In the genomic region with DNA sequence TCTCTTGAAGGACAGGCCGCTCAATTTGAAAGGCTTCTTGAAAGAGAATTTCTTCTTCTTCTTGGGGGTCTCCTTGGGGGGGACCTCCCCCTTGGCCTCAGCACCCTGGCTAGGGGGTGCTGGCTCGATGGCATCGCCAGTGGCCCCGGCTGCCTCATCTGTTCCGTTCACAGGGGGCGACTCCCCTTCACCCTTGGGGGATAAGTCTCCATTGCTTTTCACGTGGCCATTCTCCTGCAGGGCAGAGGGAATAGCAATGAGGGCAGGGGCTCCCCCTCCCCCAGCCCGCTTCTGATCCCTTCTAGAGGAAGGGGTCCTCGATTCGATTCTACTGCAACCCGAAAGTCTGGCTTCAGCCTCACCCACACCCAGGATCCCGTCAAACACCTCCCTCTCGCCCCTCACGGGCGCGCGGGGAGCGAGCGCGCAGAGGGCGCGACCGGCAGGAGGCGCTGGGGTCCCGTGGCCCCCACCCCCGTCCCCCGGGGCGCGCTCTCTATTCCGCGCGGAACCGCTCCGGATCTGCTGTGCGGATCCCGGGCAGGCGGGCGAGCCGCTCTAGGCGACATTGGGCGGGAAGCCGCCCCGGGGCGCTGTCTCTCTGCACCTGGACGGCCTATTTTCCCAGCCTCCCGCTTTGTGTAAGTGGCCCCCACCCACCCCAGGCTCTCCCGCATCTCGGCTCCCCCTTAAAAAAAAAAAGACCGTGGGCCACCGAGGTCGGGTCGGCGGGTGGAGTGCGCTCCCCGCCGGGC, we compare ENCODE assay signal across 8 cellular contexts. TPM values are rescaled to one million over a fixed set of nuclear protein-coding genes. Genes with fewer than 3 reads are reported as not detected.
DNase-seq lines count a peak whose midpoint lies in the region; TF ChIP-seq lines count a peak whose summit lies in the region.

No MANE protein-coding gene starts in this region.

- H3K36me3 ChIP-seq in liver (ENCODE audit: control insufficient read depth in 4 of 4, insufficient read depth in 3 of 4, low read depth in 1 of 4, low read length in 3 of 4): peaks cover 1 to 30% (median 19%) of the 10 kb centered on the region in 4 donors

- TF ChIP-seq CTCF in chondrocyte (IDR thresholded peaks at IDR 0.05) (peak; percentile 86), liver (IDR thresholded peaks at IDR 0.05; ENCODE audit: low read depth, low read length, missing input control) (peak; percentile 47)

- H3K9ac ChIP-seq in liver (ENCODE audit: low read depth in 1 of 2, low read length in 2 of 2): peak overlapping the region in 1 of 2 donors; percentile 50

- no peaks in the 10 kb centered on the region for H3K27me3 ChIP-seq in liver (ENCODE audit: control insufficient read depth in 4 of 4, insufficient read depth in 4 of 4, low read length in 3 of 4)

- H3K4me1 ChIP-seq in liver (ENCODE audit: control insufficient read depth in 4 of 4, insufficient read depth in 4 of 4, low read length in 3 of 4): peaks cover 2 to 22% (median 8%) of the 10 kb centered on the region in 4 donors

- TF ChIP-seq RAD21 in liver (IDR thresholded peaks at IDR 0.05): peak; percentile 55 to 66

- H3K4me3 Mint-ChIP-seq in chondrocyte (ENCODE audit: unreplicated experiment): peak overlapping the region; percentile 92

- 8% methylated on average over 56 of the region's 56 CpGs for WGBS in liver

- peaks cover 13% of the 10 kb centered on the region for H3K36me3 Mint-ChIP-seq in chondrocyte (ENCODE audit: low read depth)

- no peaks in the 10 kb centered on the region for H3K9me3 Mint-ChIP-seq in chondrocyte (ENCODE audit: low read depth)

- peak overlapping the region; percentile 72 for H3K27ac Mint-ChIP-seq in chondrocyte (ENCODE audit: unreplicated experiment)

- H3K27ac ChIP-seq in liver (ENCODE audit: low read depth in 1 of 2, low read length in 2 of 2): no peak overlapping the region

- DNase-seq in NCI-H2081 (lab: John Stamatoyannopoulos, UW) (peak; percentile 64 to 80), NCI-H2081 treated with DMSO at 0.1 percent for 48 hours (lab: John Stamatoyannopoulos, UW) (no peak), KG1 (lab: John Stamatoyannopoulos, UW) (peak; percentile 24), chondrocyte (ENCODE audit: low spot score) (no peak), HPDE6-E6E7 (ENCODE audit: extremely low spot score) (no peak)
- peak; percentile 16 to 54 (median 36) for DNase-seq in activated CD4-positive, CD25-positive, alpha-beta regulatory T cell (lab: John Stamatoyannopoulos, UW)
- DNase-seq in stimulated activated CD4-positive, alpha-beta T cell treated with anti-CD3 and anti-CD28 coated beads, TNF-alpha, amount 100 ng/mL, for 4 hours (ENCODE audit: low read depth in 3 of 3): peak; percentile 45 to 62 (median 55)

- H3K4me3 ChIP-seq in liver (ENCODE audit: low read depth in 1 of 3, low read length in 3 of 3): peak overlapping the region; percentile 15 to 66 (median 53)

- H3K27me3 Mint-ChIP-seq in chondrocyte (ENCODE audit: low read depth): no peaks in the 10 kb centered on the region

- H3K4me1 Mint-ChIP-seq in chondrocyte (ENCODE audit: low read depth): peaks cover 23% of the 10 kb centered on the region

- H3K9me3 ChIP-seq in liver (ENCODE audit: control insufficient read depth in 4 of 4, low read length in 3 of 4): no peaks in the 10 kb centered on the region

TF ChIP-seq in liver, 16 proteins besides CTCF, POLR2A, EP300 and RAD21:
- TF ChIP-seq JUND (IDR thresholded peaks at IDR 0.05) (no peak), TAF1 (conservative IDR thresholded peaks at IDR 0.05) (no peak), YY1 (IDR thresholded peaks at IDR 0.05) (no peak), FOXA2 (IDR thresholded peaks at IDR 0.05) (no peak), ZBTB33 (IDR thresholded peaks at IDR 0.05) (no peak), SP1 (IDR thresholded peaks at IDR 0.05) (no peak), GABPA (IDR thresholded peaks at IDR 0.05 in 1 of 2, conservative IDR thresholded peaks at IDR 0.05 in 1 of 2) (no peak), NR2F2 (IDR thresholded peaks at IDR 0.05) (no peak), EGR1 (IDR thresholded peaks at IDR 0.05; ENCODE audit: low read depth in 2 of 2) (no peak), HNF4G (IDR thresholded peaks at IDR 0.05) (no peak), RXRA (IDR thresholded peaks at IDR 0.05) (no peak), MAX (IDR thresholded peaks at IDR 0.05) (no peak), ATF3 (IDR thresholded peaks at IDR 0.05) (no peak), HNF4A (conservative IDR thresholded peaks at IDR 0.05) (no peak), FOXA1 (IDR thresholded peaks at IDR 0.05) (no peak)
- TF ChIP-seq, protein P1, sequence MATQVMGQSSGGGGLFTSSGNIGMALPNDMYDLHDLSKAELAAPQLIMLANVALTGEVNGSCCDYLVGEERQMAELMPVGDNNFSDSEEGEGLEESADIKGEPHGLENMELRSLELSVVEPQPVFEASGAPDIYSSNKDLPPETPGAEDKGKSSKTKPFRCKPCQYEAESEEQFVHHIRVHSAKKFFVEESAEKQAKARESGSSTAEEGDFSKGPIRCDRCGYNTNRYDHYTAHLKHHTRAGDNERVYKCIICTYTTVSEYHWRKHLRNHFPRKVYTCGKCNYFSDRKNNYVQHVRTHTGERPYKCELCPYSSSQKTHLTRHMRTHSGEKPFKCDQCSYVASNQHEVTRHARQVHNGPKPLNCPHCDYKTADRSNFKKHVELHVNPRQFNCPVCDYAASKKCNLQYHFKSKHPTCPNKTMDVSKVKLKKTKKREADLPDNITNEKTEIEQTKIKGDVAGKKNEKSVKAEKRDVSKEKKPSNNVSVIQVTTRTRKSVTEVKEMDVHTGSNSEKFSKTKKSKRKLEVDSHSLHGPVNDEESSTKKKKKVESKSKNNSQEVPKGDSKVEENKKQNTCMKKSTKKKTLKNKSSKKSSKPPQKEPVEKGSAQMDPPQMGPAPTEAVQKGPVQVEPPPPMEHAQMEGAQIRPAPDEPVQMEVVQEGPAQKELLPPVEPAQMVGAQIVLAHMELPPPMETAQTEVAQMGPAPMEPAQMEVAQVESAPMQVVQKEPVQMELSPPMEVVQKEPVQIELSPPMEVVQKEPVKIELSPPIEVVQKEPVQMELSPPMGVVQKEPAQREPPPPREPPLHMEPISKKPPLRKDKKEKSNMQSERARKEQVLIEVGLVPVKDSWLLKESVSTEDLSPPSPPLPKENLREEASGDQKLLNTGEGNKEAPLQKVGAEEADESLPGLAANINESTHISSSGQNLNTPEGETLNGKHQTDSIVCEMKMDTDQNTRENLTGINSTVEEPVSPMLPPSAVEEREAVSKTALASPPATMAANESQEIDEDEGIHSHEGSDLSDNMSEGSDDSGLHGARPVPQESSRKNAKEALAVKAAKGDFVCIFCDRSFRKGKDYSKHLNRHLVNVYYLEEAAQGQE (IDR thresholded peaks at IDR 0.05): no peak
TF ChIP-seq in liver: peak in this region for 0.

RNA-seq across cellular contexts. Expression of gene MARCKSL1, which starts 1.0 kb away (rescaled TPM):
- total RNA-seq in chondrocyte (58.8 to 104 TPM (median 103 TPM) in 3 replicates), liver (10 to 100 TPM; 13.0 to 20.3 TPM)
- polyA plus RNA-seq in liver: 10 to 100 TPM; 16.6 to 29.5 TPM

RNA-seq across cellular contexts. Expression of gene FAM229A, which starts 27.2 kb away (rescaled TPM):
- total RNA-seq in chondrocyte (3.6 to 4.5 TPM (median 4.4 TPM) in 3 replicates), liver (1 to 10 TPM; 2.4 to 3.3 TPM)
- 1 to 10 TPM; 1.6 to 1.8 TPM for polyA plus RNA-seq in liver

RNA-seq across cellular contexts. Expression of gene TSSK3, which starts 27.3 kb away (rescaled TPM):
- total RNA-seq in chondrocyte (0.90 to 2.0 TPM (median 1.7 TPM) in 3 replicates), liver (under 1 TPM in 1 of 2 donors, not detected in 1; 0.50 TPM)
- under 1 TPM in 1 of 2 donors, not detected in 1; 0.14 TPM for polyA plus RNA-seq in liver

RNA-seq across cellular contexts. Expression of gene HDAC1, which starts 43.2 kb away (rescaled TPM):
- total RNA-seq in chondrocyte (50.2 to 54.9 TPM (median 52.9 TPM) in 3 replicates), liver (10 to 100 TPM; 57.3 to 58.1 TPM)
- polyA plus RNA-seq in liver: 10 to 100 TPM; 32.1 to 33.1 TPM

RNA-seq across cellular contexts. Expression of gene BSDC1, which starts 59.2 kb away (rescaled TPM):
- total RNA-seq in chondrocyte (56.6 to 67.0 TPM (median 57.6 TPM) in 3 replicates), liver (10 to 100 TPM; 62.5 to 65.9 TPM)
- polyA plus RNA-seq in liver: 10 to 100 TPM; 40.0 to 41.4 TPM

Comparison
In these comparisons a context has a peak if more than half of its experiments do, and no peak if none do; other contexts are left out.
1. DNase-seq: peak in NCI-H2081 (2 of 2), KG1 (single experiment), activated CD4-positive, CD25-positive, alpha-beta regulatory T cell (4 of 4) and stimulated activated CD4-positive, alpha-beta T cell treated with anti-CD3 and anti-CD28 coated beads, TNF-alpha, amount 100 ng/mL, for 4 hours (3 of 3); none in NCI-H2081 treated with DMSO at 0.1 percent for 48 hours (single experiment), chondrocyte (single experiment) and HPDE6-E6E7 (single experiment).